In genomic region chr16:55691771-55692170, GRCh38 we compare ENCODE assay signal across 38 cellular contexts. TPM values are rescaled to one million over a fixed set of nuclear protein-coding genes. Genes with fewer than 3 reads are reported as not detected.
"Had no signal": no experiment of that assay in that cellular context is flagged by ENCODE, and none has a peak within 500 bp of the region (broad histone marks: within the 10 kb centered on the region; RNA-seq: fewer than 3 reads in every experiment).

No MANE protein-coding gene starts in this region.

- H3K36me3 ChIP-seq: adrenal gland, ascending aorta, brain microvascular endothelial cell, breast epithelium, cardiac muscle cell had no signal

- H3K4me3 ChIP-seq: adrenal gland, ascending aorta, body of pancreas, breast epithelium, cardiac muscle cell had no signal

- H3K27ac ChIP-seq: adrenal gland, ascending aorta, body of pancreas, brain microvascular endothelial cell, breast epithelium, cardiac muscle cell had no signal

- ATAC-seq: activated naive CD4-positive, alpha-beta T cell treated with anti-CD3 and anti-CD28 coated beads, Interleukin-2, amount 50 U/mL, for 72 hours; activated naive CD8-positive, alpha-beta T cell treated with anti-CD3 and anti-CD28 coated beads, Interleukin-2, amount 50 U/mL, for 24 hours; activated T-cell treated with anti-CD3 and anti-CD28 coated beads, Interleukin-2, amount 50 U/mL, for 4 hours; activated T-cell treated with anti-CD3 and anti-CD28 coated beads, Interleukin-2, amount 50 U/mL, for 72 hours; activated T-helper 17 cell treated with anti-CD3 and anti-CD28 coated beads, Interleukin-2, amount 50 U/mL, for 72 hours; body of pancreas had no signal

- FAIRE-seq: astrocyte, bronchial epithelial cell had no signal

- H3K9me3 ChIP-seq: adrenal gland, ascending aorta, body of pancreas, breast epithelium had no signal

- H3K27me3 ChIP-seq: adrenal gland, ascending aorta, body of pancreas, brain microvascular endothelial cell, breast epithelium had no signal

- DNase-seq: activated effector memory CD4-positive, alpha-beta T cell treated with anti-CD3 and anti-CD28 coated beads, Interleukin-2, amount 50 U/mL, for 16 hours; activated effector memory CD4-positive, alpha-beta T cell treated with Interleukin-2 at 50 U/mL for 16 hours; activated gamma-delta T cell; activated gamma-delta T cell treated with Interleukin-2 at 50 U/mL for 16 hours; activated naive CD4-positive, alpha-beta T cell; activated naive CD4-positive, alpha-beta T cell treated with anti-CD3 and anti-CD28 coated beads for 36 hours; activated naive CD4-positive, alpha-beta T cell treated with anti-CD3 and anti-CD28 coated beads, Interleukin-2, amount 10 ng/mL, durations not matched to agents 7 days and 5 days; activated naive CD4-positive, alpha-beta T cell treated with anti-CD3 and anti-CD28 coated beads, Interleukin-2, amount 50 U/mL, for 16 hours; activated naive CD4-positive, alpha-beta T cell treated with Interleukin-2 at 50 U/mL for 16 hours; activated naive CD8-positive, alpha-beta T cell treated with anti-CD3 and anti-CD28 coated beads for 36 hours; activated naive CD8-positive, alpha-beta T cell treated with anti-CD3 and anti-CD28 coated beads, Interleukin-2, amount 10 ng/mL, durations not matched to agents 7 days and 5 days; activated naive CD8-positive, alpha-beta T cell treated with anti-CD3 and anti-CD28 coated beads, Interleukin-2, amount 50 U/mL, for 24 hours; activated T-cell treated with anti-CD3 and anti-CD28 coated beads, Interleukin-2, amount 50 U/mL, for 1 hour; activated T-cell treated with anti-CD3 and anti-CD28 coated beads, Interleukin-2, amount 50 U/mL, for 24 hours; activated T-cell treated with anti-CD3 and anti-CD28 coated beads, Interleukin-2, amount 50 U/mL, for 4 hours; activated T-cell treated with anti-CD3 and anti-CD28 coated beads, Interleukin-2, amount 50 U/mL, for 48 hours; activated T-cell treated with anti-CD3 and anti-CD28 coated beads, Interleukin-2, amount 50 U/mL, for 72 hours; adrenal gland; amniotic stem cell; amygdala; anterior cingulate cortex; aorta; body of pancreas; brain microvascular endothelial cell; caudate nucleus; central memory CD4-positive, alpha-beta T cell; cerebellar nuclear complex had no signal

- H3K4me1 ChIP-seq: adrenal gland, ascending aorta, body of pancreas, breast epithelium had no signal

RNA-seq across cellular contexts. Expression of gene SLC6A2, which starts 36.0 kb away (rescaled TPM):
- total RNA-seq: activated naive CD4-positive, alpha-beta T cell treated with anti-CD3 and anti-CD28 coated beads for 36 hours; activated naive CD4-positive, alpha-beta T cell treated with anti-CD3 and anti-CD28 coated beads, Interleukin-2, amount 50 U/mL, for 72 hours; activated naive CD8-positive, alpha-beta T cell treated with anti-CD3 and anti-CD28 coated beads for 36 hours; activated naive CD8-positive, alpha-beta T cell treated with anti-CD3 and anti-CD28 coated beads, Interleukin-2, amount 10 ng/mL, durations not matched to agents 7 days and 5 days; activated T-cell treated with anti-CD3 and anti-CD28 coated beads, Interleukin-2, amount 50 U/mL, for 4 hours; activated T-cell treated with anti-CD3 and anti-CD28 coated beads, Interleukin-2, amount 50 U/mL, for 72 hours; activated T-helper 1 cell treated with anti-CD3 and anti-CD28 coated beads, Interleukin-12 subunit alpha, Interleukin-12 subunit beta, Interleukin-2, Interleukin-4 antibody, amounts not matched to agents 30 ng/mL and 10 ng/mL and 1 ng/mL, durations not matched to agents 14 hours and 24 hours and 36 hours; activated T-helper 17 cell treated with anti-CD3 and anti-CD28 coated beads, Interleukin-2, amount 50 U/mL, for 72 hours; activated T-helper 2 cell treated with anti-CD3 and anti-CD28 coated beads, Interferon-gamma antibody, Interleukin-2, Interleukin-4, amounts not matched to agents 10 μg/mL and 5 μg/mL and 100 μg/mL, durations not matched to agents 14 hours and 24 hours and 36 hours; ascending aorta; astrocyte; body of pancreas; cardiac septum; chondrocyte had no signal
